Comparison of ENCODE assay signal across 8 cellular contexts in genomic region chr22:27919222-27919942, GRCh38. TPM values are rescaled to one million over a fixed set of nuclear protein-coding genes. Genes with fewer than 3 reads are reported as not detected.
DNase-seq lines count a peak whose midpoint lies in the region; ATAC-seq and TF ChIP-seq lines count a peak whose summit lies in the region.

TSS of gene PITPNB (minus strand) at chr22:27919256. CDS start at chr22:27919191, 65 bp downstream.

- H3K4me1 Mint-ChIP-seq in immature natural killer cell = peaks cover 49 to 63% of the 10 kb centered on the region in 2 donors

- no peak for TF ChIP-seq CTCF in AG09309 (IDR thresholded peaks at IDR 0.05; ENCODE audit: control insufficient read depth, insufficient read depth, low read depth, low read length, missing control alignments)

- peaks cover 0 to 8% (median 5%) of the 10 kb centered on the region in 3 donors for H3K36me3 Mint-ChIP-seq in immature natural killer cell

- H3K27me3 Mint-ChIP-seq in immature natural killer cell (ENCODE audit: low read depth in 3 of 3) = peaks cover 8 to 16% (median 9%) of the 10 kb centered on the region in 3 donors

- no peaks in the 10 kb centered on the region for H3K9me3 Mint-ChIP-seq in immature natural killer cell

- DNase-seq in AG09309 (ENCODE audit: low read depth) (peak; percentile 89), NCI-H345 treated with DMSO at 0.1 percent for 48 hours (lab: John Stamatoyannopoulos, UW; ENCODE audit: unreplicated experiment) (peak; percentile 84), caudate nucleus (lab: John Stamatoyannopoulos, UW) (peak; percentile 46 to 98 (median 92)), immature natural killer cell (peak; percentile 98 to 99 (median 99)), smooth muscle cell of the brain vasculature (ENCODE audit: low read depth, low spot score) (peak; percentile 95)
- DNase-seq in activated CD4-positive, CD25-positive, alpha-beta regulatory T cell (lab: John Stamatoyannopoulos, UW) = peak; percentile 97 to 99 (median 98)

- peak within 1 kb of the TSS; percentile 97 for H3K4me3 ChIP-seq in AG09309 (ENCODE audit: control insufficient read depth, low read depth, low read length)

- H3K4me3 Mint-ChIP-seq in immature natural killer cell = peak within 1 kb of the TSS; percentile 96 to 99 (median 99)

- H3K27ac ChIP-seq in caudate nucleus (ENCODE audit: low read depth, low read length) = peak within 1 kb of the TSS; percentile 92

- peak within 1 kb of the TSS; percentile 97 to 99 (median 99) for H3K27ac Mint-ChIP-seq in immature natural killer cell

- ATAC-seq in GM19025 (IDR thresholded peaks at IDR 0.05; ENCODE audit: low read depth, unreplicated experiment) = peak; percentile 76
- peak; percentile 91 for ATAC-seq in HG03280 (IDR thresholded peaks at IDR 0.05; ENCODE audit: unreplicated experiment)

RNA-seq across cellular contexts. Expression of gene PITPNB, which starts in this region (rescaled TPM):
- polyA plus RNA-seq in immature natural killer cell = 10 to 100 TPM; 46.1 to 78.1 (median 66.7) TPM

Comparison
In these comparisons a context has a peak if more than half of its experiments do, and no peak if none do; other contexts are left out.
1. Peak in every context shown above with its lines: DNase-seq, ATAC-seq, H3K4me3 ChIP-seq and H3K27ac ChIP-seq.